In genomic region chr2:215754546-215754945, GRCh38 we compare ENCODE assay signal across 26 cellular contexts.
"Had no signal": no experiment of that assay in that cellular context is flagged by ENCODE, and none has a peak within 500 bp of the region (broad histone marks: within the 10 kb centered on the region; RNA-seq: fewer than 3 reads in every experiment).

No MANE protein-coding gene starts in this region.

- H3K9me3 Mint-ChIP-seq: activated CD4-positive, alpha-beta memory T cell treated with anti-CD3 and anti-CD28 coated beads for 36 hours; activated CD4-positive, alpha-beta T cell treated with anti-CD3 and anti-CD28 coated beads, Interleukin-2, amount 10 ng/mL, durations not matched to agents 7 days and 5 days; activated naive CD4-positive, alpha-beta T cell treated with anti-CD3 and anti-CD28 coated beads for 36 hours; activated T-cell treated with anti-CD3 and anti-CD28 coated beads, Interleukin-2, amount 50 U/mL, for 4 hours; activated T-helper 17 cell treated with anti-CD3 and anti-CD28 coated beads, Interleukin-2, amount 50 U/mL, for 72 hours; brain had no signal

- ATAC-seq: activated T-cell treated with anti-CD3 and anti-CD28 coated beads, Interleukin-2, amount 50 U/mL, for 4 hours; activated T-helper 17 cell treated with anti-CD3 and anti-CD28 coated beads, Interleukin-2, amount 50 U/mL, for 72 hours; K562 had no signal

- H3K27ac Mint-ChIP-seq: activated CD4-positive, alpha-beta memory T cell treated with anti-CD3 and anti-CD28 coated beads for 36 hours; activated CD4-positive, alpha-beta T cell treated with anti-CD3 and anti-CD28 coated beads, Interleukin-2, amount 10 ng/mL, durations not matched to agents 7 days and 5 days; activated naive CD4-positive, alpha-beta T cell treated with anti-CD3 and anti-CD28 coated beads for 36 hours; activated naive CD8-positive, alpha-beta T cell; activated T-helper 17 cell treated with anti-CD3 and anti-CD28 coated beads, Interleukin-2, amount 50 U/mL, for 72 hours; brain had no signal

- DNase-seq: activated CD4-positive, alpha-beta memory T cell treated with anti-CD3 and anti-CD28 coated beads for 36 hours; activated CD4-positive, alpha-beta T cell treated with anti-CD3 and anti-CD28 coated beads, Interleukin-2, amount 10 ng/mL, durations not matched to agents 7 days and 5 days; activated CD4-positive, CD25-positive, alpha-beta regulatory T cell; activated CD8-positive, alpha-beta memory T cell treated with anti-CD3 and anti-CD28 coated beads for 24 hours; activated gamma-delta T cell; activated naive CD4-positive, alpha-beta T cell treated with anti-CD3 and anti-CD28 coated beads for 36 hours; activated T-cell treated with anti-CD3 and anti-CD28 coated beads, Interleukin-2, amount 50 U/mL, for 4 hours; amygdala; Karpas-422; MM.1S; NCI-H1105; NCI-H1436; NCI-H1694 treated with DMSO at 0.1 percent for 48 hours; NCI-H2081; NCI-H2171; NCI-H345; NCI-H510A; NCI-H526 treated with DMSO at 0.1 percent for 48 hours; NCI-H82; SK-N-SH; T-helper 1 cell had no signal

- H3K27ac ChIP-seq: VCaP had no signal

- H3K4me3 ChIP-seq: K562 had no signal

- H3K9me3 ChIP-seq: SK-N-SH had no signal

- H3K36me3 Mint-ChIP-seq: activated CD4-positive, alpha-beta memory T cell treated with anti-CD3 and anti-CD28 coated beads for 36 hours; brain had no signal

- H3K4me3 Mint-ChIP-seq: activated CD4-positive, alpha-beta memory T cell treated with anti-CD3 and anti-CD28 coated beads for 36 hours; activated CD4-positive, alpha-beta T cell treated with anti-CD3 and anti-CD28 coated beads, Interleukin-2, amount 10 ng/mL, durations not matched to agents 7 days and 5 days; activated naive CD4-positive, alpha-beta T cell treated with anti-CD3 and anti-CD28 coated beads for 36 hours; activated naive CD8-positive, alpha-beta T cell; activated T-cell treated with anti-CD3 and anti-CD28 coated beads, Interleukin-2, amount 50 U/mL, for 4 hours; activated T-helper 17 cell treated with anti-CD3 and anti-CD28 coated beads, Interleukin-2, amount 50 U/mL, for 72 hours; brain had no signal

- H3K27me3 Mint-ChIP-seq: activated CD4-positive, alpha-beta memory T cell treated with anti-CD3 and anti-CD28 coated beads for 36 hours had no signal
